Comparison of ENCODE assay signal across 8 cellular contexts in the genomic region with DNA sequence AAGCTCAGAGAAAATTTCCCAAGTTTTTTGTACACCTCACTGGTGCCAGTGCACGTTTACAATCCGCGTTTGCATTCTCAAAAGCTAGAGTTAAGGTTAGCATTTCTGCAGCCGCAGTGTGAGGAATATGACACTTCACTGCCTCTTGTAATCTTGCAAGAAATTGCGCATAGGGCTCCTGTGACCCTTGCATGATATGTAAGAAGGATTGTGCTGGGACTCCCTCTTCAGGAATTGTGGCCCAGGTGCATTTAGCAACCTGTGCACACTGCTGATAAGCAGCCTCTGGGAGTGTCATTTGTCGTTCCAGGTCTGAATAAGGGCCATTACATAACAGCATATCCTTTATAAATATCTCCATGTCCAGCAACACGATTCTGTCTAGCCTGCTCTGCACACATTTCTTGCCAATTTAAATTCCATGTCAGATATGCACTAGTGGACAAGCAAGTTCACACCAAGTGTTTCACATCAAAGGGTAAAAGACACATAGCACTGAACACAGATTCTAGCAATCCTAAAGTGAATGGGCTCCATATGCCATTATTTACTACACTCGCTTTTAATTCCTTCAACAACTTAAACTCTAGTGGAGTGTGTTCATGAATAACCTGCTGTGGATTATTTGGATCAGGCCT.
DNase-seq lines count a peak whose midpoint lies in the region; FAIRE-seq and TF ChIP-seq lines count a peak whose summit lies in the region.

No MANE protein-coding gene starts in this region.

- peak; percentile 11 for FAIRE-seq in G401.6 (lab: Jason Lieb, UNC)

- H3K4me3 ChIP-seq in fibroblast of the aortic adventitia (ENCODE audit: low read depth, low read length): no peak overlapping the region

- peak; percentile 58 for TF ChIP-seq CTCF in fibroblast of the aortic adventitia (IDR thresholded peaks at IDR 0.05; ENCODE audit: insufficient read depth, low read length)

- in situ Hi-C loops in ACHN (cut with HindIII; ENCODE audit: low pct_ligation_motif_present, low pct_unique_long_range_greater_than_20kb, low sequenced_read_pairs): no loop called here

- DNase-seq in ACHN: peak; percentile 48
- DNase-seq in NOMO-1 treated with dmso at 0.1 percent for 144 hours (lab: John Stamatoyannopoulos, UW; ENCODE audit: unreplicated experiment): peak; percentile 0
- peak; percentile 81 for DNase-seq in fibroblast of the aortic adventitia (ENCODE audit: low read depth)
- no peak for DNase-seq in epidermal melanocyte (ENCODE audit: insufficient read length, low spot score)
- no peak for DNase-seq in activated gamma-delta T cell (lab: John Stamatoyannopoulos, UW)
- no peak for DNase-seq in cortex of kidney (lab: John Stamatoyannopoulos, UW)
- DNase-seq in activated CD8-positive, alpha-beta memory T cell treated with anti-CD3 and anti-CD28 coated beads, Interleukin-2, amount 50 U/mL, for 4 hours: no peak

Comparison
In these comparisons a context has a peak if more than half of its experiments do, and no peak if none do; other contexts are left out.
1. DNase-seq: peak in ACHN (single experiment), NOMO-1 treated with dmso at 0.1 percent for 144 hours (single experiment) and fibroblast of the aortic adventitia (single experiment); none in epidermal melanocyte (single experiment), activated gamma-delta T cell (single experiment), cortex of kidney (single experiment) and activated CD8-positive, alpha-beta memory T cell treated with anti-CD3 and anti-CD28 coated beads, Interleukin-2, amount 50 U/mL, for 4 hours (single experiment).